35 cellular contexts compared by ENCODE assay signal in genomic region chr5:91032125-91032524, GRCh38.
"Had no signal": no experiment of that assay in that cellular context is flagged by ENCODE, and none has a peak within 500 bp of the region (broad histone marks: within the 10 kb centered on the region; RNA-seq: fewer than 3 reads in every experiment).

No MANE protein-coding gene starts in this region.

- H3K9me3 Mint-ChIP-seq: activated B cell treated with CpG ODN at 0.5 μM for 24 hours; activated CD4-positive, alpha-beta memory T cell treated with anti-CD3 and anti-CD28 coated beads for 36 hours; activated CD4-positive, alpha-beta T cell treated with anti-CD3 and anti-CD28 coated beads, Interleukin-2, amount 10 ng/mL, durations not matched to agents 24 days and 14 days; activated CD8-positive, alpha-beta T cell treated with anti-CD3 and anti-CD28 coated beads for 36 hours; activated naive CD4-positive, alpha-beta T cell treated with anti-CD3 and anti-CD28 coated beads for 36 hours; activated naive CD4-positive, alpha-beta T cell treated with anti-CD3 and anti-CD28 coated beads, Interleukin-2, amount 50 U/mL, for 72 hours; activated naive CD8-positive, alpha-beta T cell treated with anti-CD3 and anti-CD28 coated beads for 36 hours; activated T-cell treated with anti-CD3 and anti-CD28 coated beads, Interleukin-2, amount 50 U/mL, for 4 hours; activated T-cell treated with anti-CD3 and anti-CD28 coated beads, Interleukin-2, amount 50 U/mL, for 72 hours; activated T-helper 1 cell treated with anti-CD3 and anti-CD28 coated beads, Interleukin-12 subunit alpha, Interleukin-12 subunit beta, Interleukin-2, Interleukin-4 antibody, amounts not matched to agents 30 ng/mL and 10 ng/mL and 1 ng/mL, durations not matched to agents 14 hours and 24 hours and 36 hours; activated T-helper 17 cell treated with anti-CD3 and anti-CD28 coated beads, Interleukin-2, amount 50 U/mL, for 72 hours; central memory CD8-positive, alpha-beta T cell; T-helper 1 cell treated with Interleukin-12 subunit alpha and Interleukin-12 subunit beta and Interleukin-4 antibody, amounts not matched to agents 30 μg/mL and 1 μg/mL, for 36 hours; T-helper 2 cell treated with Interferon-gamma antibody and Interleukin-4, amounts not matched to agents 5 μg/mL and 100 μg/mL, for 36 hours had no signal

- H3K4me3 Mint-ChIP-seq: activated B cell treated with CpG ODN at 0.5 μM for 24 hours; activated CD4-positive, alpha-beta memory T cell treated with anti-CD3 and anti-CD28 coated beads for 36 hours; activated CD4-positive, alpha-beta T cell treated with anti-CD3 and anti-CD28 coated beads, Interleukin-2, amount 10 ng/mL, durations not matched to agents 24 days and 14 days; activated CD8-positive, alpha-beta T cell treated with anti-CD3 and anti-CD28 coated beads for 36 hours; activated naive CD4-positive, alpha-beta T cell treated with anti-CD3 and anti-CD28 coated beads for 36 hours; activated naive CD8-positive, alpha-beta T cell treated with anti-CD3 and anti-CD28 coated beads for 36 hours; activated T-cell treated with anti-CD3 and anti-CD28 coated beads, Interleukin-2, amount 50 U/mL, for 4 hours; activated T-cell treated with anti-CD3 and anti-CD28 coated beads, Interleukin-2, amount 50 U/mL, for 72 hours; activated T-helper 1 cell treated with anti-CD3 and anti-CD28 coated beads, Interleukin-12 subunit alpha, Interleukin-12 subunit beta, Interleukin-2, Interleukin-4 antibody, amounts not matched to agents 30 ng/mL and 10 ng/mL and 1 ng/mL, durations not matched to agents 14 hours and 24 hours and 36 hours; activated T-helper 17 cell treated with anti-CD3 and anti-CD28 coated beads, Interleukin-2, amount 50 U/mL, for 72 hours; central memory CD8-positive, alpha-beta T cell; T-helper 1 cell treated with Interleukin-12 subunit alpha and Interleukin-12 subunit beta and Interleukin-4 antibody, amounts not matched to agents 30 μg/mL and 1 μg/mL, for 36 hours; T-helper 2 cell treated with Interferon-gamma antibody and Interleukin-4, amounts not matched to agents 5 μg/mL and 100 μg/mL, for 36 hours had no signal

- H3K4me1 Mint-ChIP-seq: activated B cell treated with CpG ODN at 0.5 μM for 24 hours; activated CD4-positive, alpha-beta T cell treated with anti-CD3 and anti-CD28 coated beads, Interleukin-2, amount 10 ng/mL, durations not matched to agents 24 days and 14 days; activated T-helper 17 cell treated with anti-CD3 and anti-CD28 coated beads, Interleukin-2, amount 50 U/mL, for 72 hours; central memory CD8-positive, alpha-beta T cell had no signal

- H3K4me1 ChIP-seq: ascending aorta, breast epithelium had no signal

- H3K9me3 ChIP-seq: ascending aorta, body of pancreas, breast epithelium had no signal

- H3K27ac Mint-ChIP-seq: activated B cell treated with CpG ODN at 0.5 μM for 24 hours; activated CD4-positive, alpha-beta memory T cell treated with anti-CD3 and anti-CD28 coated beads for 36 hours; activated CD4-positive, alpha-beta T cell treated with anti-CD3 and anti-CD28 coated beads, Interleukin-2, amount 10 ng/mL, durations not matched to agents 24 days and 14 days; activated CD8-positive, alpha-beta T cell treated with anti-CD3 and anti-CD28 coated beads for 36 hours; activated naive CD4-positive, alpha-beta T cell treated with anti-CD3 and anti-CD28 coated beads for 36 hours; activated naive CD4-positive, alpha-beta T cell treated with anti-CD3 and anti-CD28 coated beads, Interleukin-2, amount 50 U/mL, for 72 hours; activated naive CD8-positive, alpha-beta T cell treated with anti-CD3 and anti-CD28 coated beads for 36 hours; activated T-cell treated with anti-CD3 and anti-CD28 coated beads, Interleukin-2, amount 50 U/mL, for 72 hours; activated T-helper 1 cell treated with anti-CD3 and anti-CD28 coated beads, Interleukin-12 subunit alpha, Interleukin-12 subunit beta, Interleukin-2, Interleukin-4 antibody, amounts not matched to agents 30 ng/mL and 10 ng/mL and 1 ng/mL, durations not matched to agents 14 hours and 24 hours and 36 hours; activated T-helper 17 cell treated with anti-CD3 and anti-CD28 coated beads, Interleukin-2, amount 50 U/mL, for 72 hours; T-helper 1 cell treated with Interleukin-12 subunit alpha and Interleukin-12 subunit beta and Interleukin-4 antibody, amounts not matched to agents 30 μg/mL and 1 μg/mL, for 36 hours; T-helper 2 cell treated with Interferon-gamma antibody and Interleukin-4, amounts not matched to agents 5 μg/mL and 100 μg/mL, for 36 hours had no signal

- H3K27me3 ChIP-seq: adrenal gland, ascending aorta, body of pancreas, brain microvascular endothelial cell, breast epithelium had no signal

- H3K36me3 Mint-ChIP-seq: activated CD4-positive, alpha-beta memory T cell treated with anti-CD3 and anti-CD28 coated beads for 36 hours; activated naive CD4-positive, alpha-beta T cell treated with anti-CD3 and anti-CD28 coated beads, Interleukin-2, amount 50 U/mL, for 72 hours; activated naive CD8-positive, alpha-beta T cell treated with anti-CD3 and anti-CD28 coated beads for 36 hours had no signal

- DNase-seq: activated B cell treated with CpG ODN at 0.5 μM for 24 hours; activated CD4-positive, alpha-beta memory T cell treated with anti-CD3 and anti-CD28 coated beads for 36 hours; activated CD4-positive, alpha-beta T cell treated with anti-CD3 and anti-CD28 coated beads for 4 hours; activated CD4-positive, alpha-beta T cell treated with anti-CD3 and anti-CD28 coated beads, Interleukin-2, amount 10 ng/mL, durations not matched to agents 24 days and 14 days; activated CD4-positive, alpha-beta T cell treated with anti-CD3 and anti-CD28 coated beads, Interleukin-2, amount 50 U/mL, for 1 hour; activated CD4-positive, alpha-beta T cell treated with anti-CD3 and anti-CD28 coated beads, Interleukin-2, amount 50 U/mL, for 4 hours; activated CD4-positive, CD25-positive, alpha-beta regulatory T cell treated with anti-CD3 and anti-CD28 coated beads, Interleukin-2, amount 50 U/mL, for 72 hours; activated CD8-positive, alpha-beta memory T cell treated with anti-CD3 and anti-CD28 coated beads, Interleukin-2, amount 50 U/mL, for 4 hours; activated CD8-positive, alpha-beta T cell treated with anti-CD3 and anti-CD28 coated beads for 36 hours; activated effector memory CD4-positive, alpha-beta T cell treated with anti-CD3 and anti-CD28 coated beads, Interleukin-2, amount 50 U/mL, for 16 hours; activated gamma-delta T cell treated with Interleukin-2 at 50 U/mL for 16 hours; activated naive CD4-positive, alpha-beta T cell; activated naive CD4-positive, alpha-beta T cell treated with anti-CD3 and anti-CD28 coated beads for 36 hours; activated naive CD4-positive, alpha-beta T cell treated with anti-CD3 and anti-CD28 coated beads, Interleukin-2, amount 50 U/mL, for 16 hours; activated naive CD8-positive, alpha-beta T cell treated with anti-CD3 and anti-CD28 coated beads for 36 hours; activated T-cell treated with anti-CD3 and anti-CD28 coated beads for 4 hours; activated T-cell treated with anti-CD3 and anti-CD28 coated beads, Interleukin-2, amount 50 U/mL, for 1 hour; activated T-cell treated with anti-CD3 and anti-CD28 coated beads, Interleukin-2, amount 50 U/mL, for 4 hours; activated T-cell treated with anti-CD3 and anti-CD28 coated beads, Interleukin-2, amount 50 U/mL, for 72 hours; adrenal gland; amygdala; anterior cingulate cortex; body of pancreas; brain microvascular endothelial cell; cerebellar nuclear complex; T-helper 2 cell; T-helper 9 cell had no signal

- H3K27ac ChIP-seq: ascending aorta, body of pancreas, brain microvascular endothelial cell, breast epithelium had no signal

- ATAC-seq: activated CD8-positive, alpha-beta T cell treated with anti-CD3 and anti-CD28 coated beads for 36 hours; activated naive CD4-positive, alpha-beta T cell treated with anti-CD3 and anti-CD28 coated beads, Interleukin-2, amount 50 U/mL, for 72 hours; activated T-cell treated with anti-CD3 and anti-CD28 coated beads, Interleukin-2, amount 50 U/mL, for 4 hours; activated T-cell treated with anti-CD3 and anti-CD28 coated beads, Interleukin-2, amount 50 U/mL, for 72 hours; activated T-helper 17 cell treated with anti-CD3 and anti-CD28 coated beads, Interleukin-2, amount 50 U/mL, for 72 hours; body of pancreas had no signal

- H3K36me3 ChIP-seq: adrenal gland, ascending aorta, brain microvascular endothelial cell, breast epithelium had no signal

- H3K4me3 ChIP-seq: adrenal gland, ascending aorta, body of pancreas, breast epithelium had no signal
